23 cellular contexts compared by ENCODE assay signal in genomic region chr2:157463002-157463401, GRCh38. TPM values are rescaled to one million over a fixed set of nuclear protein-coding genes. Genes with fewer than 3 reads are reported as not detected.
DNase-seq lines count a peak whose midpoint lies in the region; ATAC-seq lines count a peak whose summit lies in the region.
"Had no signal": no experiment of that assay in that cellular context is flagged by ENCODE, and none has a peak within 500 bp of the region (broad histone marks: within the 10 kb centered on the region; RNA-seq: fewer than 3 reads in every experiment).

No MANE protein-coding gene starts in this region.

- peak overlapping the region; percentile 88 for H3K27ac Mint-ChIP-seq in activated naive CD4-positive, alpha-beta T cell treated with anti-CD3 and anti-CD28 coated beads, Interleukin-2, amount 10 ng/mL, durations not matched to agents 7 days and 5 days
- H3K27ac Mint-ChIP-seq in T-cell = peak overlapping the region; percentile 97 to 99
- H3K27ac Mint-ChIP-seq in activated naive CD4-positive, alpha-beta T cell treated with anti-CD3 and anti-CD28 coated beads, Interleukin-2, amount 50 U/mL, for 72 hours = peak overlapping the region; percentile 96 to 100
- H3K27ac Mint-ChIP-seq in stimulated activated naive CD8-positive, alpha-beta T cell treated with anti-CD3 and anti-CD28 coated beads, Interleukin-15, amount 100 ng/mL, for 72 hours = peak overlapping the region; percentile 95
- H3K27ac Mint-ChIP-seq: nephron had no signal

- no peak for DNase-seq in activated naive CD4-positive, alpha-beta T cell treated with anti-CD3 and anti-CD28 coated beads, Interleukin-2, amount 10 ng/mL, durations not matched to agents 7 days and 5 days
- no peak for DNase-seq in activated naive CD4-positive, alpha-beta T cell treated with Interleukin-2 at 50 U/mL for 16 hours
- DNase-seq in T-cell (no peak), midbrain (lab: John Stamatoyannopoulos, UW) (no peak), cerebellum (ENCODE audit: low spot score) (no peak)
- DNase-seq in activated naive CD4-positive, alpha-beta T cell treated with anti-CD3 and anti-CD28 coated beads, Interleukin-2, amount 50 U/mL, for 72 hours (ENCODE audit: low spot score in 2 of 2) = no peak
- DNase-seq in stimulated activated naive CD8-positive, alpha-beta T cell treated with anti-CD3 and anti-CD28 coated beads, Interleukin-15, amount 100 ng/mL, for 72 hours = no peak
- DNase-seq: activated CD4-positive, alpha-beta T cell treated with anti-CD3 and anti-CD28 coated beads for 1 hour; activated effector memory CD4-positive, alpha-beta T cell treated with anti-CD3 and anti-CD28 coated beads, Interleukin-2, amount 50 U/mL, for 16 hours; Caco-2; DMS53; KG1; lower lobe of right lung; NCI-H1105; NCI-H2029; NCI-H2227 treated with DMSO at 0.1 percent for 48 hours; NCI-H526 treated with DMSO at 0.1 percent for 48 hours; PC-3; psoas muscle; stimulated activated CD4-positive, alpha-beta T cell treated with anti-CD3 and anti-CD28 coated beads, Interleukin-12 subunit alpha, Interleukin-12 subunit beta, amount 100 ng/mL, for 4 hours; stimulated activated CD4-positive, alpha-beta T cell treated with anti-CD3 and anti-CD28 coated beads, Interleukin-2, amount 100 ng/mL, for 48 hours had no signal

- no peak overlapping the region for H3K4me3 Mint-ChIP-seq in activated naive CD4-positive, alpha-beta T cell treated with anti-CD3 and anti-CD28 coated beads, Interleukin-2, amount 10 ng/mL, durations not matched to agents 7 days and 5 days
- H3K4me3 Mint-ChIP-seq in T-cell = peak overlapping the region in 1 of 3 donors; percentile 53
- H3K4me3 Mint-ChIP-seq in stimulated activated naive CD8-positive, alpha-beta T cell treated with anti-CD3 and anti-CD28 coated beads, Interleukin-15, amount 100 ng/mL, for 72 hours = peak overlapping the region; percentile 6 to 63
- H3K4me3 Mint-ChIP-seq: nephron had no signal

- POLR2A ChIA-PET in T-cell (lab: Charles Lee) = no interaction called here

- H3K9me3 Mint-ChIP-seq in activated naive CD4-positive, alpha-beta T cell treated with anti-CD3 and anti-CD28 coated beads, Interleukin-2, amount 10 ng/mL, durations not matched to agents 7 days and 5 days = peaks cover 1% of the 10 kb centered on the region
- peaks cover 0 to 5% (median 4%) of the 10 kb centered on the region in 3 donors for H3K9me3 Mint-ChIP-seq in T-cell
- peaks cover 5 to 6% of the 10 kb centered on the region in 2 donors for H3K9me3 Mint-ChIP-seq in activated naive CD4-positive, alpha-beta T cell treated with anti-CD3 and anti-CD28 coated beads, Interleukin-2, amount 50 U/mL, for 72 hours
- no peaks in the 10 kb centered on the region for H3K9me3 Mint-ChIP-seq in stimulated activated naive CD8-positive, alpha-beta T cell treated with anti-CD3 and anti-CD28 coated beads, Interleukin-15, amount 100 ng/mL, for 72 hours
- H3K9me3 Mint-ChIP-seq: nephron had no signal

- ATAC-seq in T-cell (replicated peaks in 1 of 4) = no peak
- ATAC-seq in activated naive CD4-positive, alpha-beta T cell treated with anti-CD3 and anti-CD28 coated beads, Interleukin-2, amount 50 U/mL, for 72 hours = no peak
- ATAC-seq in stimulated activated naive CD8-positive, alpha-beta T cell treated with anti-CD3 and anti-CD28 coated beads, Interleukin-15, amount 100 ng/mL, for 72 hours = no peak
- ATAC-seq: lower lobe of right lung, PC-3, psoas muscle, sciatic nerve had no signal

- CTCF ChIA-PET in activated naive CD4-positive, alpha-beta T cell treated with anti-CD3 and anti-CD28 coated beads, Interleukin-2, amount 10 ng/mL, durations not matched to agents 7 days and 5 days (lab: Charles Lee) = no interaction called here
- CTCF ChIA-PET in T-cell (lab: Charles Lee) = interaction anchor here in 1 of 2 donors (0.7 kb wide), 1 partner anchor 57 kb away, joined by 3 read pairs; no protein-coding TSS in a partner anchor

- H3K4me1 Mint-ChIP-seq in activated naive CD4-positive, alpha-beta T cell treated with anti-CD3 and anti-CD28 coated beads, Interleukin-2, amount 10 ng/mL, durations not matched to agents 7 days and 5 days = peaks cover 98% of the 10 kb centered on the region
- H3K4me1 Mint-ChIP-seq in T-cell = peaks cover 80 to 95% (median 86%) of the 10 kb centered on the region in 3 donors
- peaks cover 95% of the 10 kb centered on the region for H3K4me1 Mint-ChIP-seq in stimulated activated naive CD8-positive, alpha-beta T cell treated with anti-CD3 and anti-CD28 coated beads, Interleukin-15, amount 100 ng/mL, for 72 hours

- H3K27me3 Mint-ChIP-seq in activated naive CD4-positive, alpha-beta T cell treated with anti-CD3 and anti-CD28 coated beads, Interleukin-2, amount 10 ng/mL, durations not matched to agents 7 days and 5 days = no peaks in the 10 kb centered on the region
- H3K27me3 Mint-ChIP-seq in T-cell = no peaks in the 10 kb centered on the region
- H3K27me3 Mint-ChIP-seq in stimulated activated naive CD8-positive, alpha-beta T cell treated with anti-CD3 and anti-CD28 coated beads, Interleukin-15, amount 100 ng/mL, for 72 hours = no peaks in the 10 kb centered on the region

- H3K36me3 Mint-ChIP-seq in activated naive CD4-positive, alpha-beta T cell treated with anti-CD3 and anti-CD28 coated beads, Interleukin-2, amount 10 ng/mL, durations not matched to agents 7 days and 5 days = peaks cover 26% of the 10 kb centered on the region
- H3K36me3 Mint-ChIP-seq in T-cell = no peaks in the 10 kb centered on the region
- H3K36me3 Mint-ChIP-seq in activated naive CD4-positive, alpha-beta T cell treated with anti-CD3 and anti-CD28 coated beads, Interleukin-2, amount 50 U/mL, for 72 hours = peaks cover 18 to 50% of the 10 kb centered on the region in 2 donors

RNA-seq across cellular contexts. Expression of gene CYTIP, which starts 19.1 kb away (rescaled TPM):
- total RNA-seq in T-cell (100 to 1,000 TPM; 264 to 465 (median 273) TPM), cerebellum (0.27 TPM)
- 100 to 1,000 TPM; 417 to 596 TPM for total RNA-seq in activated naive CD4-positive, alpha-beta T cell treated with anti-CD3 and anti-CD28 coated beads, Interleukin-2, amount 50 U/mL, for 72 hours

Comparison
In these comparisons a context has a peak if more than half of its experiments do, and no peak if none do; other contexts are left out.
1. RNA of gene CYTIP, which starts 19.1 kb away (total RNA-seq): 417 to 596 TPM in activated naive CD4-positive, alpha-beta T cell treated with anti-CD3 and anti-CD28 coated beads, Interleukin-2, amount 50 U/mL, for 72 hours and 264 to 465 TPM in T-cell; 0.27 TPM in cerebellum (single experiment); every median in the first group is over 100 times any median in the second.
2. Peak in every context shown above with its lines, with median percentiles within 50 percentile points of each other: H3K27ac Mint-ChIP-seq.